ENCODE assay signal across 9 cellular contexts in genomic region chr17:39929657-39930407, GRCh38. TPM values are rescaled to one million over a fixed set of nuclear protein-coding genes. Genes with fewer than 3 reads are reported as not detected.
DNase-seq lines count a peak whose midpoint lies in the region; ATAC-seq and TF ChIP-seq lines count a peak whose summit lies in the region.
"Had no signal": no experiment of that assay in that cellular context is flagged by ENCODE, and none has a peak within 500 bp of the region (broad histone marks: within the 10 kb centered on the region; RNA-seq: fewer than 3 reads in every experiment).

No MANE protein-coding gene starts in this region.

- H3K14ac ChIP-seq in mesenchymal stem cell (ENCODE audit: low read length in 2 of 2), result no peak overlapping the region

- ATAC-seq in body of pancreas (no peak), GM21390 (IDR thresholded peaks at IDR 0.05; ENCODE audit: unreplicated experiment) (no peak), T-cell (replicated peaks in 1 of 4) (no peak), GM18867 (IDR thresholded peaks at IDR 0.05; ENCODE audit: unreplicated experiment) (no peak)

- H2BK120ac ChIP-seq in mesenchymal stem cell (ENCODE audit: low read depth, low read length), result no peak overlapping the region

- H4K91ac ChIP-seq in mesenchymal stem cell (ENCODE audit: low read length), result no peak overlapping the region

- no peaks in the 10 kb centered on the region for H3K36me3 Mint-ChIP-seq in T-cell

- H2BK12ac ChIP-seq in mesenchymal stem cell (ENCODE audit: low read length in 2 of 2), result no peak overlapping the region

- no peak overlapping the region for H3K4ac ChIP-seq in mesenchymal stem cell (ENCODE audit: low read depth in 1 of 2, low read length in 2 of 2)

- H3K4me3 ChIP-seq in body of pancreas, result no peak overlapping the region
- peak overlapping the region in 1 of 2 experiments; percentile 42 for H3K4me3 ChIP-seq in mesenchymal stem cell (ENCODE audit: insufficient read depth in 1 of 2, low read depth in 1 of 2, low read length in 2 of 2)

- WGBS in body of pancreas, 2 donors, result 85 to 86% methylated on average over 5 of the region's 5 CpGs
- 71% methylated on average over 4 of the region's 5 CpGs for WGBS in mesenchymal stem cell

- H3K4me3 Mint-ChIP-seq in T-cell, result peak overlapping the region in 1 of 3 donors; percentile 12

- H2BK15ac ChIP-seq in mesenchymal stem cell (ENCODE audit: low read depth, poor library complexity, severe bottlenecking), result no peak overlapping the region

- H3K9me3 ChIP-seq in body of pancreas (no peaks in the 10 kb centered on the region), mesenchymal stem cell (ENCODE audit: control insufficient read depth, low read length) (no peaks in the 10 kb centered on the region)

- peaks cover 15% of the 10 kb centered on the region for H3K79me1 ChIP-seq in mesenchymal stem cell (replicated peaks; ENCODE audit: low read length, poor library complexity, severe bottlenecking)

- H2BK5ac ChIP-seq in mesenchymal stem cell (ENCODE audit: low read depth, low read length, poor library complexity, severe bottlenecking), result no peak overlapping the region

- H3K27ac ChIP-seq in body of pancreas (peak overlapping the region in 3 of 4 donors; percentile 66 to 96 (median 94)), mesenchymal stem cell (ENCODE audit: low read length, poor library complexity, severe bottlenecking) (peak overlapping the region; percentile 92)

- H3K27ac Mint-ChIP-seq in T-cell, result no peak overlapping the region

- peak; percentile 40 for DNase-seq in ACHN
- peak; percentile 51 for DNase-seq in HS-27A (ENCODE audit: low read depth)
- no peak for DNase-seq in body of pancreas
- DNase-seq in mesenchymal stem cell, result peak; percentile 79
- no peak for DNase-seq in GDM1 (lab: John Stamatoyannopoulos, UW)
- DNase-seq in T-cell, result no peak
- DNase-seq: activated CD4-positive, alpha-beta T cell treated with anti-CD3 and anti-CD28 coated beads, Interleukin-2, amount 50 U/mL, for 1 hour had no signal

- no peak overlapping the region for H3K18ac ChIP-seq in mesenchymal stem cell (ENCODE audit: low read depth in 1 of 2, low read length in 2 of 2)

- no peaks in the 10 kb centered on the region for H3K9me3 Mint-ChIP-seq in T-cell

- in situ Hi-C loops in ACHN (cut with HindIII; ENCODE audit: low pct_ligation_motif_present, low pct_unique_long_range_greater_than_20kb, low sequenced_read_pairs), result no loop called here

- H2AK5ac ChIP-seq in mesenchymal stem cell (ENCODE audit: low read length, severe bottlenecking), result no peak overlapping the region

- H2AFZ ChIP-seq in mesenchymal stem cell (ENCODE audit: low read depth, low read length), result no peak overlapping the region

- TF ChIP-seq CTCF in body of pancreas (IDR thresholded peaks at IDR 0.05), result no peak

- no peak overlapping the region for H4K8ac ChIP-seq in mesenchymal stem cell (ENCODE audit: low read length)

- peaks cover 25 to 32% (median 27%) of the 10 kb centered on the region in 3 donors for H3K4me1 Mint-ChIP-seq in T-cell

- H3K36me3 ChIP-seq in body of pancreas (replicated peaks in 1 of 2; ENCODE audit: insufficient read depth in 1 of 2, low read depth in 2 of 2), result no peaks in the 10 kb centered on the region
- H3K36me3 ChIP-seq in mesenchymal stem cell (ENCODE audit: control insufficient read depth in 1 of 2, insufficient read depth in 2 of 2, low read depth in 1 of 2, low read length in 2 of 2), result no peaks in the 10 kb centered on the region

- peak overlapping the region; percentile 23 for H3K4me2 ChIP-seq in mesenchymal stem cell (ENCODE audit: low read length, poor library complexity, severe bottlenecking)

- H3K27me3 ChIP-seq in body of pancreas (no peaks in the 10 kb centered on the region), mesenchymal stem cell (ENCODE audit: control insufficient read depth in 1 of 2, insufficient read depth in 1 of 2, low read length in 2 of 2) (no peaks in the 10 kb centered on the region)

- H3K4me1 ChIP-seq in body of pancreas (peaks cover 40% of the 10 kb centered on the region), mesenchymal stem cell (ENCODE audit: control insufficient read depth, insufficient read depth, low read depth, low read length) (peaks cover 26% of the 10 kb centered on the region)

- POLR2A ChIA-PET in T-cell (lab: Charles Lee), result interaction anchor here in 1 of 2 donors (0.7 kb wide), 1 partner anchor 79 kb away, joined by 23 read pairs; no protein-coding TSS in a partner anchor

- CTCF ChIA-PET in T-cell (lab: Charles Lee), result no interaction called here

- TF ChIP-seq POLR2A in body of pancreas (IDR thresholded peaks at IDR 0.05), result no peak

- intact Hi-C loops in body of pancreas (cut with DNase I), result no loop called here

- H3K9ac ChIP-seq in mesenchymal stem cell (ENCODE audit: low read length), result peak overlapping the region; percentile 63

- H3K23ac ChIP-seq in mesenchymal stem cell (ENCODE audit: low read length in 2 of 2), result no peak overlapping the region

- no peaks in the 10 kb centered on the region for H3K27me3 Mint-ChIP-seq in T-cell

RNA-seq across cellular contexts. Expression of gene LRRC3C, which starts 2.3 kb away (rescaled TPM):
- total RNA-seq in body of pancreas (not detected), T-cell (not detected)
- polyA plus RNA-seq in mesenchymal stem cell (2013, experiment 1 of 2), result not detected
- not detected for polyA plus RNA-seq in mesenchymal stem cell (2013, experiment 2 of 2)

RNA-seq across cellular contexts. Expression of gene ORMDL3, which starts 2.4 kb away (rescaled TPM):
- total RNA-seq in body of pancreas, result 10 to 100 TPM; 65.6 to 91.0 TPM
- polyA plus RNA-seq in mesenchymal stem cell (2013, experiment 1 of 2), result 117 TPM
- 129 TPM for polyA plus RNA-seq in mesenchymal stem cell (2013, experiment 2 of 2)
- total RNA-seq in T-cell, result 100 to 1,000 TPM in 4 of 5 donors, 10 to 100 TPM in 1; 88.3 to 164 (median 124) TPM

RNA-seq across cellular contexts. Expression of gene GSDMB, which starts 11.4 kb away (rescaled TPM):
- total RNA-seq in body of pancreas, result 10 to 100 TPM; 16.3 to 18.5 TPM
- polyA plus RNA-seq in mesenchymal stem cell (2013, experiment 1 of 2), result 4.4 TPM
- polyA plus RNA-seq in mesenchymal stem cell (2013, experiment 2 of 2), result 3.5 TPM
- 10 to 100 TPM; 29.3 to 68.0 (median 51.4) TPM for total RNA-seq in T-cell

RNA-seq across cellular contexts. Expression of gene GSDMA, which starts 33.0 kb away (rescaled TPM):
- 1 to 10 TPM in 1 of 2 donors, not detected in 1; 3.4 TPM for total RNA-seq in body of pancreas
- polyA plus RNA-seq in mesenchymal stem cell (2013, experiment 1 of 2), result not detected
- polyA plus RNA-seq in mesenchymal stem cell (2013, experiment 2 of 2), result not detected
- total RNA-seq in T-cell, result 1 to 10 TPM in 4 of 5 donors, under 1 TPM in 1; 0.86 to 7.6 (median 3.4) TPM

RNA-seq across cellular contexts. Expression of gene PSMD3, which starts 50.8 kb away (rescaled TPM):
- 10 to 100 TPM; 39.6 to 40.2 TPM for total RNA-seq in body of pancreas
- 79.8 TPM for polyA plus RNA-seq in mesenchymal stem cell (2013, experiment 1 of 2)
- 79.0 TPM for polyA plus RNA-seq in mesenchymal stem cell (2013, experiment 2 of 2)
- 10 to 100 TPM; 60.8 to 69.0 (median 63.5) TPM for total RNA-seq in T-cell

Comparison
In these comparisons a context has a peak if more than half of its experiments do, and no peak if none do; other contexts are left out.
1. DNase-seq: peak in ACHN (single experiment), HS-27A (single experiment) and mesenchymal stem cell (single experiment); none in body of pancreas (0 of 4), GDM1 (single experiment) and T-cell (0 of 34).